ENCODE assay signal across 32 cellular contexts in genomic region chr3:148794357-148794756, GRCh38. TPM values are rescaled to one million over a fixed set of nuclear protein-coding genes. Genes with fewer than 3 reads are reported as not detected.
A peak's percentile ranks its signal among the peaks of the same experiment; 100 is the strongest.
DNase-seq lines count a peak whose midpoint lies in the region; TF ChIP-seq lines count a peak whose summit lies in the region.
"Had no signal": no experiment of that assay in that cellular context is flagged by ENCODE, and none has a peak within 500 bp of the region (broad histone marks: within the 10 kb centered on the region; RNA-seq: fewer than 3 reads in every experiment).

No MANE protein-coding gene starts in this region.

- H3K4me1 Mint-ChIP-seq in Calu3 (ENCODE audit: low read depth, unreplicated experiment) = no peaks in the 10 kb centered on the region
- H3K4me1 Mint-ChIP-seq: activated CD4-positive, alpha-beta memory T cell treated with anti-CD3 and anti-CD28 coated beads, Interleukin-2, amount 10 ng/mL, durations not matched to agents 7 days and 5 days; natural killer cell had no signal

- H3K79me1 ChIP-seq in mesendoderm (ENCODE audit: low read length) = no peaks in the 10 kb centered on the region

- H3K4ac ChIP-seq in mesendoderm (ENCODE audit: low read depth, low read length) = no peak overlapping the region

- H3K4me3 Mint-ChIP-seq in Calu3 (ENCODE audit: low read depth, unreplicated experiment) = no peak overlapping the region
- H3K4me3 Mint-ChIP-seq: activated CD4-positive, alpha-beta memory T cell treated with anti-CD3 and anti-CD28 coated beads, Interleukin-2, amount 10 ng/mL, durations not matched to agents 7 days and 5 days; natural killer cell had no signal

- BruUV-seq in Calu3 (replicated peaks; lab: Mats Ljungman, UMichigan) = no TSS peak

- no peak overlapping the region for H4K5ac ChIP-seq in mesendoderm (ENCODE audit: low read length)

- H3K27me3 ChIP-seq in SJCRH30 (no peaks in the 10 kb centered on the region), mesendoderm (ENCODE audit: insufficient read depth, low read length, poor library complexity) (no peaks in the 10 kb centered on the region)
- H3K27me3 ChIP-seq: suprapubic skin had no signal

- no peaks in the 10 kb centered on the region for H3K36me3 ChIP-seq in SJCRH30
- H3K36me3 ChIP-seq in mesendoderm (ENCODE audit: control insufficient read depth, insufficient read depth, low read length) = no peaks in the 10 kb centered on the region
- H3K36me3 ChIP-seq: HAP-1, suprapubic skin had no signal

- no peak overlapping the region for H3K9ac ChIP-seq in mesendoderm (ENCODE audit: low read length)

- H3K9me3 ChIP-seq in SJCRH30 (replicated peaks) = no peaks in the 10 kb centered on the region
- H3K9me3 ChIP-seq: HAP-1, mucosa of descending colon, suprapubic skin had no signal

- TF ChIP-seq CTCF in Calu3 (IDR thresholded peaks at IDR 0.05; ENCODE audit: unreplicated experiment) = no peak
- TF ChIP-seq CTCF in fibroblast of mammary gland (conservative IDR thresholded peaks at IDR 0.05; ENCODE audit: control insufficient read depth, insufficient read depth, low read depth, low read length) = no peak

- no peak overlapping the region for H3K56ac ChIP-seq in mesendoderm (ENCODE audit: low read length)

- H3K4me3 ChIP-seq in SJCRH30 (no peak overlapping the region), fibroblast of mammary gland (ENCODE audit: control insufficient read depth, low read depth, low read length) (no peak overlapping the region), mesendoderm (ENCODE audit: low read length) (no peak overlapping the region)
- H3K4me3 ChIP-seq: HAP-1, mucosa of descending colon, suprapubic skin had no signal

- no peak overlapping the region for H2AK5ac ChIP-seq in mesendoderm (ENCODE audit: low read length)

- no peaks in the 10 kb centered on the region for H3K79me2 ChIP-seq in mesendoderm (ENCODE audit: control insufficient read depth, insufficient read depth, low read length)

- H2BK15ac ChIP-seq in mesendoderm (replicated peaks; ENCODE audit: low read depth) = no peak overlapping the region

- in situ Hi-C loops in G401 (cut with HindIII; ENCODE audit: low sequenced_read_pairs) = no loop called here

- H3K23ac ChIP-seq in mesendoderm (ENCODE audit: low read length) = no peak overlapping the region

- peaks cover 43% of the 10 kb centered on the region for H3K4me1 ChIP-seq in SJCRH30
- no peaks in the 10 kb centered on the region for H3K4me1 ChIP-seq in mesendoderm (ENCODE audit: control insufficient read depth, low read depth, low read length)
- H3K4me1 ChIP-seq: HAP-1 had no signal

- H3K9me3 Mint-ChIP-seq in Calu3 (ENCODE audit: low read depth, unreplicated experiment) = no peaks in the 10 kb centered on the region
- H3K9me3 Mint-ChIP-seq: activated CD4-positive, alpha-beta memory T cell treated with anti-CD3 and anti-CD28 coated beads, Interleukin-2, amount 10 ng/mL, durations not matched to agents 7 days and 5 days; natural killer cell had no signal

- H2BK120ac ChIP-seq in mesendoderm (ENCODE audit: low read depth, low read length) = no peak overlapping the region

- no peak overlapping the region for H3K27ac ChIP-seq in SJCRH30
- H3K27ac ChIP-seq in mesendoderm (ENCODE audit: low read depth, low read length) = no peak overlapping the region
- H3K27ac ChIP-seq: HL-60, suprapubic skin had no signal

- no peaks in the 10 kb centered on the region for H3K27me3 Mint-ChIP-seq in Calu3 (ENCODE audit: unreplicated experiment)
- H3K27me3 Mint-ChIP-seq: activated CD4-positive, alpha-beta memory T cell treated with anti-CD3 and anti-CD28 coated beads, Interleukin-2, amount 10 ng/mL, durations not matched to agents 7 days and 5 days had no signal

- DNase-seq in Calu3 (peak; percentile 36), SJCRH30 (peak; percentile 13 to 31), fibroblast of mammary gland (ENCODE audit: low read depth) (peak; percentile 16), mesendoderm (peak; percentile 21), G401 (ENCODE audit: low spot score) (no peak), NOMO-1 (lab: John Stamatoyannopoulos, UW; ENCODE audit: unreplicated experiment in 2 of 2) (no peak), DMS153 (lab: John Stamatoyannopoulos, UW) (no peak), DMS153 treated with DMSO at 0.1 percent for 48 hours (lab: John Stamatoyannopoulos, UW; ENCODE audit: unreplicated experiment) (no peak)
- DNase-seq: activated CD4-positive, alpha-beta memory T cell treated with anti-CD3 and anti-CD28 coated beads, Interleukin-2, amount 10 ng/mL, durations not matched to agents 7 days and 5 days; activated CD4-positive, CD25-positive, alpha-beta regulatory T cell treated with anti-CD3 and anti-CD28 coated beads, Interleukin-2, amount 50 U/mL, for 72 hours; activated CD8-positive, alpha-beta memory T cell treated with anti-CD3 and anti-CD28 coated beads, Interleukin-2, amount 50 U/mL, for 48 hours; activated naive CD4-positive, alpha-beta T cell treated with anti-CD3 and anti-CD28 coated beads, Interleukin-2, amount 50 U/mL, for 16 hours; amniotic stem cell; effector CD8-positive, alpha-beta T cell; Kasumi-1; mucosa of descending colon; natural killer cell; NCI-H2029; NCI-H526; NK-92 treated with Interleukin-12 subunit alpha and Interleukin-12 subunit beta, amount 100 ng/mL, for 24 hours; Right ventricle myocardium superior; stimulated activated naive CD4-positive, alpha-beta T cell treated with Interleukin-2 at 50 U/mL for 16 hours had no signal

- H3K18ac ChIP-seq in mesendoderm (ENCODE audit: low read length) = no peak overlapping the region

- H4K8ac ChIP-seq in mesendoderm (ENCODE audit: low read depth, low read length) = no peak overlapping the region

- H3K36me3 Mint-ChIP-seq in Calu3 (ENCODE audit: insufficient read depth, unreplicated experiment) = no peaks in the 10 kb centered on the region
- H3K36me3 Mint-ChIP-seq: natural killer cell had no signal

- no peak overlapping the region for H2BK5ac ChIP-seq in mesendoderm (ENCODE audit: low read length)

- WGBS in mesendoderm (ENCODE audit: extremely low coverage, insufficient coverage, low lambda C conversion rate) = no CpG with 5 or more reads among the region's 2 CpGs

- no peak overlapping the region for H3K27ac Mint-ChIP-seq in Calu3 (ENCODE audit: unreplicated experiment)
- H3K27ac Mint-ChIP-seq: activated CD4-positive, alpha-beta memory T cell treated with anti-CD3 and anti-CD28 coated beads, Interleukin-2, amount 10 ng/mL, durations not matched to agents 7 days and 5 days; natural killer cell had no signal

- no peak overlapping the region for H3K4me2 ChIP-seq in mesendoderm (ENCODE audit: low read length)

- CTCF ChIA-PET in Calu3 (lab: Charles Lee) = no interaction called here

- intact Hi-C loops in Calu3 (cut with micrococcal nuclease; ENCODE audit: unreplicated experiment) = no loop called here

RNA-seq across cellular contexts. Expression of gene CPB1, which starts 33.3 kb away (rescaled TPM):
- not detected in 2 replicates for total RNA-seq in Calu3 (2022)
- total RNA-seq in SJCRH30 (2014; rRNA removed; shearing (Covaris generic)) = not detected in 2 replicates
- 0.06 TPM for polyA plus RNA-seq in mesendoderm (2013, experiment 1 of 2)
- polyA plus RNA-seq in mesendoderm (2013, experiment 2 of 2) = 0.08 TPM
- total RNA-seq in G401 (2014; rRNA removed; shearing (Covaris generic)) = not detected in 2 replicates
- total RNA-seq: A172; activated CD4-positive, alpha-beta memory T cell treated with anti-CD3 and anti-CD28 coated beads, Interleukin-2, amount 10 ng/mL, durations not matched to agents 7 days and 5 days; bronchial epithelial cell; Daoy; epithelial cell of proximal tubule; natural killer cell; Right ventricle myocardium superior; suprapubic skin; T-helper 2 cell treated with Interferon-gamma antibody and Interleukin-4, amounts not matched to agents 100 ng/mL and 5 ng/mL, for 36 hours; ureter had no signal
- polyA plus RNA-seq: keratinocyte had no signal

Comparison
In these comparisons a context has a peak if more than half of its experiments do, and no peak if none do; other contexts are left out.
1. DNase-seq: peak in Calu3 (single experiment), SJCRH30 (2 of 2), fibroblast of mammary gland (single experiment) and mesendoderm (single experiment); none in G401 (single experiment), NOMO-1 (0 of 2), DMS153 (single experiment) and DMS153 treated with DMSO at 0.1 percent for 48 hours (single experiment).